ENCODE assay signal across 9 cellular contexts in genomic region chr22:37284807-37285355, GRCh38. TPM values are rescaled to one million over a fixed set of nuclear protein-coding genes. Genes with fewer than 3 reads are reported as not detected.
DNase-seq lines count a peak whose midpoint lies in the region; FAIRE-seq and TF ChIP-seq lines count a peak whose summit lies in the region.
"Had no signal": no experiment of that assay in that cellular context is flagged by ENCODE, and none has a peak within 500 bp of the region (broad histone marks: within the 10 kb centered on the region; RNA-seq: fewer than 3 reads in every experiment).

No MANE protein-coding gene starts in this region.

- DNase-seq in GM12891 (ENCODE audit: insufficient read length, low spot score) (peak; percentile 74), NOMO-1 treated with dmso at 0.1 percent for 144 hours (lab: John Stamatoyannopoulos, UW; ENCODE audit: unreplicated experiment) (peak; percentile 97), NCI-H345 treated with DMSO at 0.1 percent for 48 hours (lab: John Stamatoyannopoulos, UW; ENCODE audit: unreplicated experiment) (no peak), NCI-H1092 treated with DMSO at 0.1 percent for 48 hours (lab: John Stamatoyannopoulos, UW) (no peak), BE2C (no peak), nephron progenitor cell (no peak)
- no peak for DNase-seq in activated naive CD8-positive, alpha-beta T cell treated with anti-CD3 and anti-CD28 coated beads for 36 hours

- peaks cover 19% of the 10 kb centered on the region for H3K36me3 Mint-ChIP-seq in activated naive CD8-positive, alpha-beta T cell treated with anti-CD3 and anti-CD28 coated beads for 36 hours
- H3K36me3 Mint-ChIP-seq in nephron progenitor cell (ENCODE audit: low read depth) = no peaks in the 10 kb centered on the region

- no peak for TF ChIP-seq POLR2A in GM12891 (IDR thresholded peaks at IDR 0.05; ENCODE audit: low read depth, low read length)

- TF ChIP-seq CTCF in BE2C (IDR thresholded peaks at IDR 0.05; ENCODE audit: low read depth, low read length) (no peak), nephron progenitor cell (IDR thresholded peaks at IDR 0.05) (no peak)

- H3K27me3 ChIP-seq in mucosa of rectum (ENCODE audit: control insufficient read depth in 2 of 2, insufficient read depth in 2 of 2, low read length in 2 of 2) (peaks cover 0 to 6% of the 10 kb centered on the region in 2 donors), BE2C (peaks cover 6% of the 10 kb centered on the region; the same call in 1 of the 2 replicates)

- H3K27ac Mint-ChIP-seq in activated naive CD8-positive, alpha-beta T cell treated with anti-CD3 and anti-CD28 coated beads for 36 hours = peak overlapping the region; percentile 99
- H3K27ac Mint-ChIP-seq in nephron progenitor cell = no peak overlapping the region

- no peaks in the 10 kb centered on the region for H3K27me3 Mint-ChIP-seq in activated naive CD8-positive, alpha-beta T cell treated with anti-CD3 and anti-CD28 coated beads for 36 hours
- H3K27me3 Mint-ChIP-seq in nephron progenitor cell (ENCODE audit: low read depth, poor library complexity) = peaks cover 47% of the 10 kb centered on the region

- no peak for FAIRE-seq in GM12891 (lab: Jason Lieb, UNC)

- H3K36me3 ChIP-seq in mucosa of rectum (ENCODE audit: control insufficient read depth in 2 of 2, insufficient read depth in 2 of 2, low read length in 2 of 2) (peaks cover 0 to under 1% of the 10 kb centered on the region in 2 donors), BE2C (no peaks in the 10 kb centered on the region)

- peak overlapping the region in 1 of 2 donors; percentile 0 for H3K9ac ChIP-seq in mucosa of rectum (ENCODE audit: low read depth in 1 of 2, low read length in 2 of 2)

- peak overlapping the region in 1 of 2 donors; percentile 76 for H3K4me3 ChIP-seq in mucosa of rectum (ENCODE audit: low read length in 2 of 2)
- H3K4me3 ChIP-seq in BE2C (ENCODE audit: low read depth, low read length) = no peak overlapping the region
- H3K4me3 ChIP-seq: body of pancreas had no signal

- H3K4me1 ChIP-seq in mucosa of rectum (ENCODE audit: control insufficient read depth in 2 of 2, insufficient read depth in 2 of 2, low read length in 2 of 2) (no peaks in the 10 kb centered on the region), BE2C (no peaks in the 10 kb centered on the region)
- H3K4me1 ChIP-seq: body of pancreas had no signal

- H3K27ac ChIP-seq in mucosa of rectum (ENCODE audit: low read depth in 2 of 2, low read length in 2 of 2) = peak overlapping the region; percentile 58 to 81

- no peaks in the 10 kb centered on the region for H3K9me3 ChIP-seq in mucosa of rectum (ENCODE audit: control insufficient read depth in 2 of 2, low read length in 2 of 2)
- no peaks in the 10 kb centered on the region; the same call in 1 of the 2 replicates for H3K9me3 ChIP-seq in BE2C
- H3K9me3 ChIP-seq: body of pancreas had no signal

- no peaks in the 10 kb centered on the region for H3K9me3 Mint-ChIP-seq in activated naive CD8-positive, alpha-beta T cell treated with anti-CD3 and anti-CD28 coated beads for 36 hours
- H3K9me3 Mint-ChIP-seq in nephron progenitor cell = no peaks in the 10 kb centered on the region

- peaks cover 61% of the 10 kb centered on the region for H3K4me1 Mint-ChIP-seq in activated naive CD8-positive, alpha-beta T cell treated with anti-CD3 and anti-CD28 coated beads for 36 hours
- peaks cover 22% of the 10 kb centered on the region for H3K4me1 Mint-ChIP-seq in nephron progenitor cell

- peak overlapping the region; percentile 78 for H3K4me3 Mint-ChIP-seq in activated naive CD8-positive, alpha-beta T cell treated with anti-CD3 and anti-CD28 coated beads for 36 hours
- no peak overlapping the region for H3K4me3 Mint-ChIP-seq in nephron progenitor cell

TF ChIP-seq in GM12891, 5 proteins besides CTCF, POLR2A, EP300 and RAD21:
- TF ChIP-seq SPI1 (IDR thresholded peaks at IDR 0.05; ENCODE audit: low read depth, low read length) = peak; percentile 94
- no peak for TF ChIP-seq POU2F2 (IDR thresholded peaks at IDR 0.05; ENCODE audit: low read depth, low read length)

RNA-seq across cellular contexts. Expression of gene CYTH4, which starts 2.6 kb away (rescaled TPM):
- polyA plus RNA-seq in GM12891 (2012; ENCODE audit: low read depth, missing spikeins) = 12.4 TPM
- 10 to 100 TPM; 16.6 to 17.3 TPM for total RNA-seq in activated naive CD8-positive, alpha-beta T cell treated with anti-CD3 and anti-CD28 coated beads for 36 hours
- polyA plus RNA-seq in BE2C (2012; ENCODE audit: insufficient read depth, insufficient read length, low read depth) = 0.99 TPM

RNA-seq across cellular contexts. Expression of gene RAC2, which starts 40.8 kb away (rescaled TPM):
- 448 TPM for polyA plus RNA-seq in GM12891 (2012; ENCODE audit: low read depth, missing spikeins)
- total RNA-seq in activated naive CD8-positive, alpha-beta T cell treated with anti-CD3 and anti-CD28 coated beads for 36 hours = 100 to 1,000 TPM; 518 to 528 TPM
- 9.8 TPM for polyA plus RNA-seq in BE2C (2012; ENCODE audit: insufficient read depth, insufficient read length, low read depth)

Comparison
In these comparisons a context has a peak if more than half of its experiments do, and no peak if none do; other contexts are left out.
1. DNase-seq: peak in GM12891 (single experiment) and NOMO-1 treated with dmso at 0.1 percent for 144 hours (single experiment); none in activated naive CD8-positive, alpha-beta T cell treated with anti-CD3 and anti-CD28 coated beads for 36 hours (single experiment), NCI-H345 treated with DMSO at 0.1 percent for 48 hours (single experiment), NCI-H1092 treated with DMSO at 0.1 percent for 48 hours (single experiment), BE2C (single experiment) and nephron progenitor cell (single experiment).